Comparison of ENCODE assay signal across 12 cellular contexts in genomic region chr12:13211191-13211858, GRCh38. TPM values are rescaled to one million over a fixed set of nuclear protein-coding genes. Genes with fewer than 3 reads are reported as not detected.
DNase-seq lines count a peak whose midpoint lies in the region; ATAC-seq and TF ChIP-seq lines count a peak whose summit lies in the region.
"Had no signal": no experiment of that assay in that cellular context is flagged by ENCODE, and none has a peak within 500 bp of the region (broad histone marks: within the 10 kb centered on the region; RNA-seq: fewer than 3 reads in every experiment).

No MANE protein-coding gene starts in this region.

- H3K36me3 ChIP-seq in fibroblast of lung (ENCODE audit: control insufficient read depth, insufficient read depth, low read length) = peaks cover 27% of the 10 kb centered on the region
- H3K36me3 ChIP-seq: BE2C had no signal

- peaks cover 74% of the 10 kb centered on the region for H3K79me2 ChIP-seq in fibroblast of lung (ENCODE audit: control insufficient read depth, insufficient read depth, low read length)

- peak overlapping the region; percentile 43 for H3K4me3 Mint-ChIP-seq in activated CD4-positive, alpha-beta memory T cell treated with anti-CD3 and anti-CD28 coated beads, Interleukin-2, amount 10 ng/mL, durations not matched to agents 7 days and 5 days
- H3K4me3 Mint-ChIP-seq in type B pancreatic cell = peak overlapping the region; percentile 9
- H3K4me3 Mint-ChIP-seq: memory B cell had no signal

- no peak overlapping the region for H2AFZ ChIP-seq in fibroblast of lung (ENCODE audit: low read length)

- no peak overlapping the region for H3K4me3 ChIP-seq in fibroblast of lung (replicated peaks in 1 of 4; ENCODE audit: control extremely low read depth in 1 of 4, insufficient read depth in 1 of 4, low read depth in 3 of 4, low read length in 4 of 4)
- H3K4me3 ChIP-seq: skin epidermis had no signal

- CTCF ChIA-PET in activated CD4-positive, alpha-beta memory T cell treated with anti-CD3 and anti-CD28 coated beads, Interleukin-2, amount 10 ng/mL, durations not matched to agents 7 days and 5 days (lab: Charles Lee) = interaction anchor here (0.7 to 6.6 kb wide), 36 partner anchors 9 to 495 kb away, joined by 3 to 102 read pairs (median 5); partner anchors contain the start of genes EMP1, FAM234B and GSG1

- no peaks in the 10 kb centered on the region for H3K9me3 ChIP-seq in fibroblast of lung (ENCODE audit: control insufficient read depth, insufficient read depth, low read depth, low read length)
- H3K9me3 ChIP-seq: BE2C had no signal

- POLR2A ChIA-PET in activated CD4-positive, alpha-beta memory T cell treated with anti-CD3 and anti-CD28 coated beads, Interleukin-2, amount 10 ng/mL, durations not matched to agents 7 days and 5 days (lab: Charles Lee) = interaction anchor here (0.7 to 1.8 kb wide), 9 partner anchors 10 to 237 kb away, joined by 3 to 11 read pairs (median 4); no protein-coding TSS in a partner anchor

- no peaks in the 10 kb centered on the region for H3K27me3 ChIP-seq in fibroblast of lung (ENCODE audit: control insufficient read depth, insufficient read depth, low read length)
- H3K27me3 ChIP-seq: BE2C had no signal

- H3K4me2 ChIP-seq in fibroblast of lung (ENCODE audit: extremely low read depth, insufficient read depth, low read length) = peak overlapping the region; percentile 34

- H3K27me3 Mint-ChIP-seq in activated CD4-positive, alpha-beta memory T cell treated with anti-CD3 and anti-CD28 coated beads, Interleukin-2, amount 10 ng/mL, durations not matched to agents 7 days and 5 days = no peaks in the 10 kb centered on the region
- peaks cover 9% of the 10 kb centered on the region for H3K27me3 Mint-ChIP-seq in type B pancreatic cell

- peaks cover 41% of the 10 kb centered on the region for H3K36me3 Mint-ChIP-seq in activated CD4-positive, alpha-beta memory T cell treated with anti-CD3 and anti-CD28 coated beads, Interleukin-2, amount 10 ng/mL, durations not matched to agents 7 days and 5 days (ENCODE audit: low read depth)
- peaks cover 48% of the 10 kb centered on the region for H3K36me3 Mint-ChIP-seq in type B pancreatic cell
- H3K36me3 Mint-ChIP-seq: memory B cell had no signal

- ATAC-seq in GM18861 (IDR thresholded peaks at IDR 0.05; ENCODE audit: unreplicated experiment) = no peak

- no peaks in the 10 kb centered on the region for H3K9me3 Mint-ChIP-seq in activated CD4-positive, alpha-beta memory T cell treated with anti-CD3 and anti-CD28 coated beads, Interleukin-2, amount 10 ng/mL, durations not matched to agents 7 days and 5 days
- no peaks in the 10 kb centered on the region for H3K9me3 Mint-ChIP-seq in type B pancreatic cell
- H3K9me3 Mint-ChIP-seq: memory B cell had no signal

- DNase-seq in stimulated activated CD4-positive, alpha-beta T cell treated with anti-CD3 and anti-CD28 coated beads, Interleukin-15, amount 100 ng/mL, for 24 hours = peak; percentile 47
- DNase-seq in stimulated activated CD4-positive, alpha-beta T cell treated with anti-CD3 and anti-CD28 coated beads, Interleukin-2, amount 100 ng/mL, for 48 hours = no peak
- no peak for DNase-seq in activated CD4-positive, alpha-beta memory T cell treated with anti-CD3 and anti-CD28 coated beads, Interleukin-2, amount 10 ng/mL, durations not matched to agents 7 days and 5 days
- DNase-seq in fibroblast of lung (ENCODE audit: low read depth in 2 of 2) (peak in 1 of 2 donors; percentile 82), type B pancreatic cell (ENCODE audit: extremely low spot score, unreplicated experiment) (no peak), GM19238 (ENCODE audit: insufficient read length, low spot score) (no peak), hippocampal formation (lab: John Stamatoyannopoulos, UW) (no peak)

- H4K20me1 ChIP-seq in fibroblast of lung (ENCODE audit: control insufficient read depth, extremely low read depth, insufficient read depth, low read length) = no peaks in the 10 kb centered on the region

- peak overlapping the region; percentile 37 for H3K27ac ChIP-seq in fibroblast of lung (ENCODE audit: insufficient read depth, low read length)
- H3K27ac ChIP-seq: HL-60 had no signal

- H3K27ac Mint-ChIP-seq in activated CD4-positive, alpha-beta memory T cell treated with anti-CD3 and anti-CD28 coated beads, Interleukin-2, amount 10 ng/mL, durations not matched to agents 7 days and 5 days = peak overlapping the region; percentile 47
- H3K27ac Mint-ChIP-seq in type B pancreatic cell = peak overlapping the region; percentile 68
- H3K27ac Mint-ChIP-seq: memory B cell had no signal

- H3K9ac ChIP-seq in fibroblast of lung (ENCODE audit: insufficient read depth, low read length) = no peak overlapping the region

- peaks cover 71% of the 10 kb centered on the region for H3K4me1 Mint-ChIP-seq in activated CD4-positive, alpha-beta memory T cell treated with anti-CD3 and anti-CD28 coated beads, Interleukin-2, amount 10 ng/mL, durations not matched to agents 7 days and 5 days
- H3K4me1 Mint-ChIP-seq in type B pancreatic cell (ENCODE audit: unreplicated experiment) = peaks cover 38% of the 10 kb centered on the region

- peaks cover 51% of the 10 kb centered on the region for H3K4me1 ChIP-seq in fibroblast of lung (ENCODE audit: control insufficient read depth, extremely low read depth, insufficient read depth, low read length)
- H3K4me1 ChIP-seq: BE2C had no signal

- TF ChIP-seq CTCF in fibroblast of lung (conservative IDR thresholded peaks at IDR 0.05 in 1 of 2, IDR thresholded peaks at IDR 0.05 in 1 of 2; ENCODE audit: low read depth in 1 of 2, low read length in 2 of 2) (no peak), type B pancreatic cell (conservative IDR thresholded peaks at IDR 0.05) (no peak)

RNA-seq across cellular contexts. Expression of gene EMP1, which starts 14.8 kb away (rescaled TPM):
- total RNA-seq in activated CD4-positive, alpha-beta memory T cell treated with anti-CD3 and anti-CD28 coated beads, Interleukin-2, amount 10 ng/mL, durations not matched to agents 7 days and 5 days = 100 to 1,000 TPM in 1 of 2 experiments, 10 to 100 TPM in 1; 90.4 to 101 TPM
- total RNA-seq in fibroblast of lung = 27.5 and 53.5 TPM in 2 replicates
- polyA plus RNA-seq in fibroblast of lung = 374 and 437 TPM in 2 replicates
- 488 and 577 TPM in 2 replicates for polyA plus RNA-seq in fibroblast of lung (2012)
- 599 and 783 TPM in 2 replicates for polyA minus RNA-seq in fibroblast of lung (ENCODE audit: low replicate concordance)
- 340 and 2,561 TPM in 2 replicates for total RNA-seq in type B pancreatic cell (ENCODE audit: low replicate concordance)
